In genomic region chr10:77981281-77981680, GRCh38 we compare ENCODE assay signal across 22 cellular contexts. TPM values are rescaled to one million over a fixed set of nuclear protein-coding genes. Genes with fewer than 3 reads are reported as not detected.
A peak's percentile ranks its signal among the peaks of the same experiment; 100 is the strongest.
DNase-seq lines count a peak whose midpoint lies in the region; ATAC-seq and TF ChIP-seq lines count a peak whose summit lies in the region.
"Had no signal": no experiment of that assay in that cellular context is flagged by ENCODE, and none has a peak within 500 bp of the region (broad histone marks: within the 10 kb centered on the region; RNA-seq: fewer than 3 reads in every experiment).

No MANE protein-coding gene starts in this region.

- H4K8ac ChIP-seq in IMR-90 (ENCODE audit: low read depth in 2 of 2, low read length in 2 of 2), result no peak overlapping the region
- no peak overlapping the region for H4K8ac ChIP-seq in mesenchymal stem cell (ENCODE audit: low read length)

- no peaks in the 10 kb centered on the region for H4K20me1 ChIP-seq in IMR-90 (ENCODE audit: insufficient read depth, low read length)

- H4K91ac ChIP-seq in IMR-90 (ENCODE audit: insufficient read depth, low read depth, low read length) (no peak overlapping the region), mesenchymal stem cell (ENCODE audit: low read length) (no peak overlapping the region)

- peaks cover 11% of the 10 kb centered on the region for H3K9me1 ChIP-seq in IMR-90 (ENCODE audit: insufficient read depth, low read length)

- H2BK15ac ChIP-seq in IMR-90 (ENCODE audit: low read depth, low read length) (no peak overlapping the region), mesenchymal stem cell (ENCODE audit: low read depth, poor library complexity, severe bottlenecking) (peak overlapping the region; percentile 56)

- peak overlapping the region; percentile 35 for H2AK9ac ChIP-seq in IMR-90 (replicated peaks; ENCODE audit: low read depth, low read length, poor library complexity)

- ATAC-seq in IMR-90 (ENCODE audit: low read depth) (no peak), HG02678 (IDR thresholded peaks at IDR 0.05; ENCODE audit: unreplicated experiment) (no peak)

- H3K9me3 ChIP-seq in IMR-90 (ENCODE audit: control insufficient read depth, insufficient read depth, low read length), result no peaks in the 10 kb centered on the region
- H3K9me3 ChIP-seq in mesenchymal stem cell (ENCODE audit: control insufficient read depth, low read length), result no peaks in the 10 kb centered on the region
- H3K9me3 ChIP-seq in spleen, result no peaks in the 10 kb centered on the region
- H3K9me3 ChIP-seq: BE2C, BLaER1 had no signal

- no peaks in the 10 kb centered on the region for H3K27me3 ChIP-seq in IMR-90 (ENCODE audit: control insufficient read depth, insufficient read depth, low read length)
- H3K27me3 ChIP-seq in mesenchymal stem cell (ENCODE audit: control insufficient read depth in 1 of 2, insufficient read depth in 1 of 2, low read length in 2 of 2), result no peaks in the 10 kb centered on the region
- no peaks in the 10 kb centered on the region for H3K27me3 ChIP-seq in spleen (replicated peaks in 1 of 7)
- H3K27me3 ChIP-seq: BE2C, BLaER1 had no signal

- H3K4me2 ChIP-seq in IMR-90 (ENCODE audit: low read depth, low read length) (no peak overlapping the region), mesenchymal stem cell (ENCODE audit: low read length, poor library complexity, severe bottlenecking) (no peak overlapping the region)
- H3K4me2 ChIP-seq: BLaER1 had no signal

- BruUV-seq in IMR-90 (replicated peaks; lab: Mats Ljungman, UMichigan), result no TSS peak

- H3K4me3 ChIP-seq in IMR-90 (ENCODE audit: insufficient read depth, low read depth, low read length), result no peak overlapping the region
- H3K4me3 ChIP-seq in mesenchymal stem cell (ENCODE audit: insufficient read depth in 1 of 2, low read depth in 1 of 2, low read length in 2 of 2), result no peak overlapping the region
- H3K4me3 ChIP-seq in spleen, result no peak overlapping the region
- H3K4me3 ChIP-seq in coronary artery, result no peak overlapping the region
- H3K4me3 ChIP-seq: BLaER1 had no signal

- POLR2A ChIA-PET in IMR-90 (lab: Charles Lee; ENCODE audit: unreplicated experiment), result no interaction called here

- TF ChIP-seq POLR2A in IMR-90 (IDR thresholded peaks at IDR 0.05; ENCODE audit: low read depth, low read length) (no peak), spleen (IDR thresholded peaks at IDR 0.05) (no peak)

- DNase-seq in IMR-90 (no peak), mesenchymal stem cell (no peak), spleen (peak; percentile 47), coronary artery (ENCODE audit: low spot score) (no peak), GM19240 (ENCODE audit: insufficient read length, low spot score) (no peak)
- DNase-seq: 8988T; ACHN; BE2C; C1 segment of cervical spinal cord; CD4-positive, alpha-beta memory T cell; CD4-positive, CD25-positive, alpha-beta regulatory T cell; CD8-positive, alpha-beta memory T cell; COR-L47; DMS 273 treated with DMSO at 0.1 percent for 48 hours; DMS153; DMS53; DMS79; DND-41; EL; GDM1 had no signal

- H4K5ac ChIP-seq in IMR-90 (ENCODE audit: low read depth, low read length), result no peak overlapping the region

- H3K79me1 ChIP-seq in IMR-90 (ENCODE audit: low read depth in 1 of 2, low read length in 2 of 2) (peaks cover 7 to 27% of the 10 kb centered on the region in 2 experiments; a peak in 3 of 4 replicates), mesenchymal stem cell (replicated peaks; ENCODE audit: low read length, poor library complexity, severe bottlenecking) (peaks cover 6% of the 10 kb centered on the region)

- H3K9ac ChIP-seq in IMR-90 (ENCODE audit: low read depth, low read length) (no peak overlapping the region), mesenchymal stem cell (ENCODE audit: low read length) (no peak overlapping the region)
- H3K9ac ChIP-seq: BLaER1 had no signal

- no peak for TF ChIP-seq RAD21 in IMR-90 (IDR thresholded peaks at IDR 0.05; ENCODE audit: low read length)

- intact Hi-C loops in IMR-90 (cut with micrococcal nuclease) (no loop called here), spleen (cut with DNase I; ENCODE audit: low total_unique reads) (no loop called here)

- TF ChIP-seq CTCF in IMR-90 (conservative IDR thresholded peaks at IDR 0.05; ENCODE audit: low read depth, low read length) (no peak), spleen (IDR thresholded peaks at IDR 0.05 in 8 of 11, conservative IDR thresholded peaks at IDR 0.05 in 3 of 11) (no peak), coronary artery (IDR thresholded peaks at IDR 0.05) (no peak)

- no peak overlapping the region for H2BK20ac ChIP-seq in IMR-90 (ENCODE audit: low read depth, low read length)

- H3K56ac ChIP-seq in IMR-90 (ENCODE audit: extremely low read depth, insufficient read depth, low read length), result no peak overlapping the region

- H3K4ac ChIP-seq in IMR-90 (ENCODE audit: low read depth, low read length), result no peak overlapping the region
- no peak overlapping the region for H3K4ac ChIP-seq in mesenchymal stem cell (ENCODE audit: low read depth in 1 of 2, low read length in 2 of 2)

- H2BK5ac ChIP-seq in IMR-90 (ENCODE audit: low read depth, low read length, poor library complexity, severe bottlenecking) (no peak overlapping the region), mesenchymal stem cell (ENCODE audit: low read depth, low read length, poor library complexity, severe bottlenecking) (no peak overlapping the region)

- CTCF ChIA-PET in IMR-90 (lab: Yijun Ruan, JAX), result no interaction called here

- H3K18ac ChIP-seq in IMR-90 (ENCODE audit: low read depth, low read length) (no peak overlapping the region), mesenchymal stem cell (ENCODE audit: low read depth in 1 of 2, low read length in 2 of 2) (no peak overlapping the region)

- H3K36me3 ChIP-seq in IMR-90 (ENCODE audit: control insufficient read depth, insufficient read depth, low read length) (peaks cover 70% of the 10 kb centered on the region), mesenchymal stem cell (ENCODE audit: control insufficient read depth in 1 of 2, insufficient read depth in 2 of 2, low read depth in 1 of 2, low read length in 2 of 2) (peaks cover 79 to 93% of the 10 kb centered on the region in 2 experiments), spleen (peaks cover 12 to 100% (median 98%) of the 10 kb centered on the region in 6 donors)

- H3K23ac ChIP-seq in IMR-90 (ENCODE audit: low read depth, low read length) (no peak overlapping the region), mesenchymal stem cell (ENCODE audit: low read length in 2 of 2) (no peak overlapping the region)

- in situ Hi-C loops in IMR-90 (cut with MboI; ENCODE audit: low sequenced_read_pairs), result loop anchor here (5.0 kb wide), 1 partner anchor 41 kb away; no protein-coding TSS in a partner anchor

- H2BK120ac ChIP-seq in IMR-90 (ENCODE audit: low read depth, low read length) (no peak overlapping the region), mesenchymal stem cell (ENCODE audit: low read depth, low read length) (no peak overlapping the region)

- H3K27ac ChIP-seq in IMR-90 (ENCODE audit: insufficient read depth, low read length), result no peak overlapping the region
- no peak overlapping the region for H3K27ac ChIP-seq in mesenchymal stem cell (ENCODE audit: low read length, poor library complexity, severe bottlenecking)
- no peak overlapping the region for H3K27ac ChIP-seq in spleen
- H3K27ac ChIP-seq in coronary artery, result no peak overlapping the region
- H3K27ac ChIP-seq: BLaER1 had no signal

- H2AFZ ChIP-seq in IMR-90 (replicated peaks; ENCODE audit: low read length, poor library complexity), result no peak overlapping the region
- H2AFZ ChIP-seq in mesenchymal stem cell (ENCODE audit: low read depth, low read length), result no peak overlapping the region

- H3K4me1 ChIP-seq in IMR-90 (ENCODE audit: control insufficient read depth, insufficient read depth, low read length), result peaks cover 3% of the 10 kb centered on the region; the same call in 1 of the 2 replicates
- H3K4me1 ChIP-seq in mesenchymal stem cell (ENCODE audit: control insufficient read depth, insufficient read depth, low read depth, low read length), result no peaks in the 10 kb centered on the region
- peaks cover 0 to 7% (median 0%) of the 10 kb centered on the region in 6 donors for H3K4me1 ChIP-seq in spleen
- H3K4me1 ChIP-seq: BLaER1 had no signal

- dilution Hi-C loops in IMR-90 (cut with HindIII; ENCODE audit: low sequenced_read_pairs, unreplicated experiment), result no loop called here

- WGBS in IMR-90 (ENCODE audit: extremely low coverage in 2 of 2, insufficient read length in 1 of 2), 2 experiments, result 100% methylated on average over 4 of the region's 13 CpGs; no CpG with 5 or more reads in 1 of the 2 experiments
- WGBS in mesenchymal stem cell, result over 99% methylated on average over 12 of the region's 13 CpGs
- 97 to 98% (median 98%) methylated on average over 13 of the region's 13 CpGs for WGBS in spleen, 5 donors

- H3K14ac ChIP-seq in IMR-90 (replicated peaks; ENCODE audit: low read depth, low read length) (no peak overlapping the region), mesenchymal stem cell (ENCODE audit: low read length in 2 of 2) (no peak overlapping the region)

- H2AK5ac ChIP-seq in IMR-90 (ENCODE audit: low read depth, low read length) (no peak overlapping the region), mesenchymal stem cell (ENCODE audit: low read length, severe bottlenecking) (no peak overlapping the region)

- no peak overlapping the region for H2BK12ac ChIP-seq in mesenchymal stem cell (ENCODE audit: low read length in 2 of 2)

TF ChIP-seq in IMR-90, 13 proteins besides CTCF, POLR2A, EP300 and RAD21 (continues in another document):
- TF ChIP-seq CEBPB (IDR thresholded peaks at IDR 0.05; ENCODE audit: low read depth, low read length), result no peak

RNA-seq across cellular contexts. Expression of gene POLR3A, which starts 48.0 kb away (rescaled TPM):
- total RNA-seq in IMR-90 (2012; rRNA removed) (21.4 and 24.4 TPM in 2 replicates), spleen (10 to 100 TPM; 11.9 to 18.9 (median 15.8) TPM)
- polyA plus RNA-seq in IMR-90 (2012; rRNA removed) (11.9 TPM in 2 replicates), spleen (1 to 10 TPM; 2.7 to 4.3 (median 3.3) TPM)
- 4.6 and 5.4 TPM in 2 replicates for polyA plus RNA-seq in IMR-90 (2012; cell fraction: cytosol; rRNA removed)
- polyA plus RNA-seq in IMR-90 (2012; cell fraction: nucleus; rRNA removed; ENCODE audit: low replicate concordance), result 15.0 and 31.1 TPM in 2 replicates
- polyA plus RNA-seq in mesenchymal stem cell (2013, experiment 1 of 2), result 8.4 TPM
- 8.7 TPM for polyA plus RNA-seq in mesenchymal stem cell (2013, experiment 2 of 2)

RNA-seq across cellular contexts. Expression of gene RPS24, which starts 52.4 kb away (rescaled TPM):
- total RNA-seq in IMR-90 (2012; rRNA removed) (1,664 and 2,173 TPM in 2 replicates), spleen (1,000 to 10,000 TPM; 1,007 to 1,809 (median 1,273) TPM)
- polyA plus RNA-seq in IMR-90 (2012; rRNA removed) (4,072 and 4,721 TPM in 2 replicates), spleen (1,000 to 10,000 TPM; 6,228 to 8,141 (median 7,483) TPM)
- 634 and 883 TPM in 2 replicates for polyA plus RNA-seq in IMR-90 (2012; cell fraction: cytosol; rRNA removed)
- polyA plus RNA-seq in IMR-90 (2012; cell fraction: nucleus; rRNA removed; ENCODE audit: low replicate concordance), result 92.6 and 891 TPM in 2 replicates
- polyA plus RNA-seq in mesenchymal stem cell (2013, experiment 1 of 2), result 3,857 TPM
- polyA plus RNA-seq in mesenchymal stem cell (2013, experiment 2 of 2), result 3,991 TPM

RNA-seq across cellular contexts. Expression of gene DLG5, which starts 54.7 kb away (rescaled TPM):
- total RNA-seq in IMR-90 (2012; rRNA removed) (12.7 and 14.7 TPM in 2 replicates), spleen (10 to 100 TPM in 4 of 7 donors, 1 to 10 TPM in 3; 6.7 to 14.4 (median 10.4) TPM)
- polyA plus RNA-seq in IMR-90 (2012; rRNA removed) (28.6 and 28.7 TPM in 2 replicates), spleen (1 to 10 TPM; 2.0 to 2.4 (median 2.3) TPM)
- 20.6 and 27.7 TPM in 2 replicates for polyA plus RNA-seq in IMR-90 (2012; cell fraction: cytosol; rRNA removed)
- polyA plus RNA-seq in IMR-90 (2012; cell fraction: nucleus; rRNA removed; ENCODE audit: low replicate concordance), result 59.2 and 67.7 TPM in 2 replicates
- polyA plus RNA-seq in mesenchymal stem cell (2013, experiment 1 of 2), result 35.0 TPM
- 33.7 TPM for polyA plus RNA-seq in mesenchymal stem cell (2013, experiment 2 of 2)
